1 cellular context compared by ENCODE assay signal in the genomic region with DNA sequence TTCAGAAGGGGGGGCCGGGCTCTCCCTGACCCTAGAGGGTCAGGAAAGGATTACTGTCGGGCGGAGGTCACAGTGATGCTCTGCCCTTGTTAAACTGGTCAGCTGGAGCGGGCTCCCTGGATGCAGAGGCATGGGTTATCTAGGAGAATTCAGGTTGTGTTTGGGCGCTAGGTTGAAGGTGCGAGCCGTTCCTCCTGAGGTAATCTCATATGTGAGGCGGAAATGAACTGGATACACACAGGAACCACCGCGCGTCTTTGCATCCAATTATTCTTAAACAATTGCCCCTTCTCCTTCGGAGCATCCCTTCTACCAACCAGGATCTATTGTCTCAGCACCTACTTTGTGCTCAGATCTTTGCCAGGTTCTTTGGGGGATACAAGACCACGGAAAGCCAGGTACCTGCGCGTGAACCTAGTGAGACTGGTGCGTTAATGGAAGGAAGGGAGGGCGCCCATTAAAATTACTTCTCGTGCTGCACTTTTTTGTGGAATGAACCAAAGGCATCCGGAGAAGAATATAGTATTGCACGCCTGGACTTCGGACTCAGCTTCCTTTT.
TF ChIP-seq lines count a peak whose summit lies in the region.

No MANE protein-coding gene starts in this region.

TF ChIP-seq in HepG2, 621 proteins besides CTCF, POLR2A, EP300 and RAD21:
- TF ChIP-seq SIX4 (CRISPR knock-in tag; IDR thresholded peaks at IDR 0.05) = no peak
- TF ChIP-seq ZKSCAN8 (CRISPR knock-in tag; IDR thresholded peaks at IDR 0.05; ENCODE audit: borderline replicate concordance) = no peak
- no peak for TF ChIP-seq SRSF4 (IDR thresholded peaks at IDR 0.05; ENCODE audit: low read depth, low read length, poor library complexity, severe bottlenecking)
- no peak for TF ChIP-seq NR2F1 (CRISPR knock-in tag; IDR thresholded peaks at IDR 0.05)
- TF ChIP-seq ZNF431 (CRISPR knock-in tag; IDR thresholded peaks at IDR 0.05; ENCODE audit: borderline replicate concordance, low read depth) = no peak
- no peak for TF ChIP-seq ZNF646 (CRISPR knock-in tag; IDR thresholded peaks at IDR 0.05)
- TF ChIP-seq ZNF382 (CRISPR knock-in tag; IDR thresholded peaks at IDR 0.05; ENCODE audit: borderline replicate concordance) = no peak
- no peak for TF ChIP-seq PRPF4 (IDR thresholded peaks at IDR 0.05; ENCODE audit: low read depth, low read length, poor library complexity, severe bottlenecking)
- no peak for TF ChIP-seq SOX6 (IDR thresholded peaks at IDR 0.05)
- TF ChIP-seq SOX6 (CRISPR knock-in tag; IDR thresholded peaks at IDR 0.05) = no peak
- TF ChIP-seq MAFG (CRISPR knock-in tag; IDR thresholded peaks at IDR 0.05) = no peak
TF ChIP-seq in HepG2: peak in this region for 0.
